Comparison of ENCODE assay signal across 16 cellular contexts in genomic region chr9:20041717-20042116, GRCh38.
DNase-seq lines count a peak whose midpoint lies in the region; ATAC-seq and TF ChIP-seq lines count a peak whose summit lies in the region.
"Had no signal": no experiment of that assay in that cellular context is flagged by ENCODE, and none has a peak within 500 bp of the region (broad histone marks: within the 10 kb centered on the region; RNA-seq: fewer than 3 reads in every experiment).

No MANE protein-coding gene starts in this region.

- no peak for TF ChIP-seq CTCF in osteocyte (IDR thresholded peaks at IDR 0.05)

- no peaks in the 10 kb centered on the region for H3K27me3 Mint-ChIP-seq in central memory CD8-positive, alpha-beta T cell
- peaks cover 2% of the 10 kb centered on the region for H3K27me3 Mint-ChIP-seq in osteocyte (ENCODE audit: unreplicated experiment)

- H3K4me1 Mint-ChIP-seq in central memory CD8-positive, alpha-beta T cell = peaks cover 20% of the 10 kb centered on the region
- no peaks in the 10 kb centered on the region for H3K4me1 Mint-ChIP-seq in osteocyte (ENCODE audit: unreplicated experiment)

- peak overlapping the region; percentile 76 for H3K4me3 Mint-ChIP-seq in central memory CD8-positive, alpha-beta T cell
- H3K4me3 Mint-ChIP-seq in osteocyte (ENCODE audit: unreplicated experiment) = no peak overlapping the region

- H3K36me3 Mint-ChIP-seq in central memory CD8-positive, alpha-beta T cell (ENCODE audit: insufficient read depth) = peaks cover 4% of the 10 kb centered on the region
- no peaks in the 10 kb centered on the region for H3K36me3 Mint-ChIP-seq in osteocyte (ENCODE audit: unreplicated experiment)

- DNase-seq in left ventricle myocardium superior = no peak
- DNase-seq in cardiac septum (ENCODE audit: low spot score) = no peak
- peak; percentile 54 for DNase-seq in NCI-H2171 treated with DMSO at 0.1 percent for 48 hours (lab: John Stamatoyannopoulos, UW)
- peak in 1 of 2 donors; percentile 50 for DNase-seq in central memory CD8-positive, alpha-beta T cell (ENCODE audit: low spot score in 2 of 2)
- DNase-seq in NCI-H2029 (lab: John Stamatoyannopoulos, UW) = no peak
- no peak for DNase-seq in osteocyte (ENCODE audit: extremely low spot score, unreplicated experiment)
- no peak for DNase-seq in MV-4-11 (lab: John Stamatoyannopoulos, UW)
- no peak for DNase-seq in inferior parietal cortex (ENCODE audit: extremely low spot score)
- DNase-seq: activated CD4-positive, CD25-positive, alpha-beta regulatory T cell; AML-193; glutamatergic neuron; kidney glomerular epithelial cell; NCI-H2029 treated with DMSO at 0.1 percent for 48 hours; Peyer's patch; T-helper 1 cell had no signal

- intact Hi-C loops in left ventricle myocardium superior (cut with micrococcal nuclease) (no loop called here), cardiac septum (cut with DNase I) (no loop called here)

- ATAC-seq in left ventricle myocardium superior = peak; percentile 63
- ATAC-seq in central memory CD8-positive, alpha-beta T cell (replicated peaks; ENCODE audit: extremely low read depth, poor library complexity, severe bottlenecking) = peak; percentile 87

- H3K9me3 Mint-ChIP-seq in central memory CD8-positive, alpha-beta T cell = no peaks in the 10 kb centered on the region
- H3K9me3 Mint-ChIP-seq in osteocyte (ENCODE audit: unreplicated experiment) = no peaks in the 10 kb centered on the region

- H3K27ac Mint-ChIP-seq in central memory CD8-positive, alpha-beta T cell (ENCODE audit: low read depth) = peak overlapping the region; percentile 89
- no peak overlapping the region for H3K27ac Mint-ChIP-seq in osteocyte (ENCODE audit: unreplicated experiment)
- H3K27ac Mint-ChIP-seq: progenitor cell of endocrine pancreas had no signal
